In the genomic region with DNA sequence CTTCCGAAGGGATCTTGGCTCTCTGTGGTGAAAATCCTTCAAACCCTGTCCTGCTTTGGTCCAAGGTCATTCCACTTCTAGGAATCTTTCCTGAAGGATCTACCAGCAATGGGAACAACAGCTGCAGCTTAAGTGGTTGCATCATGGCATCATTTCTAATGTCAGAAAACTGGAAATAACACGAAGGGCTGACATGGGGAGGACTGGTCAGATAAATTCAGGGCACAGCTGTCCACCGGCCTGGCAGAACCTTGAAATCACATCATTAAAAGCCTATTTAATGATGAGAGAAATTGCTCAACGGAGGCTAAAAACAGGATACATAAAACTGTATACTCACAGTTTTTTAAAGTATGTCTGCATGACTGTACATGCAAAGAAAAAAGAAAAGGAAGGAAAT, we compare ENCODE assay signal across 13 cellular contexts. TPM values are rescaled to one million over a fixed set of nuclear protein-coding genes. Genes with fewer than 3 reads are reported as not detected.
"Had no signal": no experiment of that assay in that cellular context is flagged by ENCODE, and none has a peak within 500 bp of the region (broad histone marks: within the 10 kb centered on the region; RNA-seq: fewer than 3 reads in every experiment).

No MANE protein-coding gene starts in this region.

- ATAC-seq: esophagus mucosa had no signal

- H3K4me3 ChIP-seq: uterus had no signal

- DNase-seq: activated effector memory CD4-positive, alpha-beta T cell treated with Interleukin-2 at 50 U/mL for 16 hours; activated T-cell treated with anti-CD3 and anti-CD28 coated beads, Interleukin-2, amount 50 U/mL, for 1 hour; amniotic stem cell; dermis blood vessel endothelial cell; stimulated activated CD4-positive, alpha-beta T cell treated with anti-CD3 and anti-CD28 coated beads, Interleukin-15, amount 100 ng/mL, for 24 hours; stimulated activated CD4-positive, alpha-beta T cell treated with anti-CD3 and anti-CD28 coated beads, Interleukin-4, amount 100 ng/mL, for 24 hours; uterus had no signal

- H3K36me3 ChIP-seq: uterus had no signal

- H3K27me3 ChIP-seq: uterus had no signal

- H3K4me1 ChIP-seq: uterus had no signal

- H3K9me3 ChIP-seq: uterus had no signal

- H3K27ac ChIP-seq: uterus had no signal

RNA-seq across cellular contexts. Expression of gene OLFML2A, which starts 28.3 kb away (rescaled TPM):
- total RNA-seq: T-helper 2 cell treated with Interferon-gamma antibody and Interleukin-4, amounts not matched to agents 100 ng/mL and 5 ng/mL, for 36 hours had no signal

RNA-seq across cellular contexts. Expression of gene WDR38, which starts 48.1 kb away (rescaled TPM):
- total RNA-seq: dermis blood vessel endothelial cell; esophagus mucosa; lung microvascular endothelial cell; osteoblast; skeletal muscle tissue; T-helper 2 cell treated with Interferon-gamma antibody and Interleukin-4, amounts not matched to agents 100 ng/mL and 5 ng/mL, for 36 hours had no signal
- polyA plus RNA-seq: neural cell had no signal
